In the genomic region with DNA sequence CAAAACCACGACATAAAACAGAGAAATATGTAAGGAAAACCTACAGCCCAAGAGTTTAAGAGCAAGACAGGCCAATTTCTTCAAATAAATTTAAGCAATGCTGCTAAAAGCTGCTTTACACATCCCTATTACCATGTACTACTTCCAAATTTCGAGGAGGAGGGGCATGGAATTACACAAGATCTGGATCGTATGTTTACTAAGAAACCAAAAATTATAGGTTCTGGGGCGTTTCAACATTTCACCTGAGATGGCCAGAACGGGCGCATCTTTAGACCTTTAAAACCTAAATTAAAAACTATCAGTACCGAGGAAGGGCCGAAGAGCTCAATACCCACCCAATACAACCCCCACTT, we compare ENCODE assay signal across 8 cellular contexts. TPM values are rescaled to one million over a fixed set of nuclear protein-coding genes. Genes with fewer than 3 reads are reported as not detected.
DNase-seq lines count a peak whose midpoint lies in the region; ATAC-seq and TF ChIP-seq lines count a peak whose summit lies in the region.

No MANE protein-coding gene starts in this region.

- H3K9me3 Mint-ChIP-seq in MCF 10A (ENCODE audit: unreplicated experiment) (no peaks in the 10 kb centered on the region), mesothelial cell of epicardium (no peaks in the 10 kb centered on the region)

- H3K27me3 ChIP-seq in right atrium auricular region: no peaks in the 10 kb centered on the region

- no peaks in the 10 kb centered on the region for H3K9me3 ChIP-seq in right atrium auricular region

- TSS peak; percentile 38 for BruUV-seq in MCF 10A (replicated peaks; lab: Mats Ljungman, UMichigan)

- CTCF ChIA-PET in MCF 10A (lab: Yijun Ruan, JAX): interaction anchor here (0.7 to 1.6 kb wide), 6 partner anchors 10 to 1441 kb away, joined by 3 to 5 read pairs (median 3); no protein-coding TSS in a partner anchor

- H3K36me3 Mint-ChIP-seq in MCF 10A (ENCODE audit: insufficient read depth, unreplicated experiment) (peaks cover 41% of the 10 kb centered on the region), mesothelial cell of epicardium (peaks cover 11% of the 10 kb centered on the region)

- peak overlapping the region; percentile 99 for H3K27ac Mint-ChIP-seq in MCF 10A (ENCODE audit: low read depth, unreplicated experiment)
- H3K27ac Mint-ChIP-seq in mesothelial cell of epicardium: peak overlapping the region; percentile 97

- intact Hi-C loops in left cardiac atrium (cut with DNase I) (no loop called here), MCF 10A (cut with micrococcal nuclease) (no loop called here), head of caudate nucleus (cut with DNase I) (loop anchor here (5.0 to 10.0 kb wide), 3 partner anchors 118 to 292 kb away; a partner anchor contains a TSS)

- no peak for TF ChIP-seq CTCF in right atrium auricular region (IDR thresholded peaks at IDR 0.05)
- no peak for TF ChIP-seq CTCF in MCF 10A (IDR thresholded peaks at IDR 0.05; ENCODE audit: unreplicated experiment)
- TF ChIP-seq CTCF in mesothelial cell of epicardium (IDR thresholded peaks at IDR 0.05; ENCODE audit: unreplicated experiment): no peak

- peaks cover 12% of the 10 kb centered on the region for H3K36me3 ChIP-seq in right atrium auricular region

- no peak for DNase-seq in right atrium auricular region (ENCODE audit: low spot score)
- no peak for DNase-seq in left cardiac atrium
- DNase-seq in MCF 10A (ENCODE audit: unreplicated experiment): peak; percentile 21
- DNase-seq in mesothelial cell of epicardium (ENCODE audit: low spot score in 2 of 2, unreplicated experiment in 2 of 2): no peak
- no peak for DNase-seq in NCI-H748 (lab: John Stamatoyannopoulos, UW; ENCODE audit: unreplicated experiment)
- DNase-seq in head of caudate nucleus: no peak

- H3K27ac ChIP-seq in right atrium auricular region: peak overlapping the region; percentile 93 to 99

- H3K4me3 ChIP-seq in right atrium auricular region: peak overlapping the region; percentile 65 to 84

- POLR2A ChIA-PET in MCF 10A (lab: Yijun Ruan, JAX): interaction anchor here (0.6 to 2.7 kb wide), 19 partner anchors 9 to 822 kb away, joined by 3 to 13 read pairs (median 5); a partner anchor contains a TSS

- H3K4me1 Mint-ChIP-seq in MCF 10A (ENCODE audit: insufficient read depth, unreplicated experiment) (peaks cover 24% of the 10 kb centered on the region), mesothelial cell of epicardium (peaks cover 41% of the 10 kb centered on the region)

- peaks cover 0 to 28% of the 10 kb centered on the region in 2 donors for H3K4me1 ChIP-seq in right atrium auricular region

- H3K4me3 Mint-ChIP-seq in MCF 10A (ENCODE audit: unreplicated experiment) (peak overlapping the region; percentile 99), mesothelial cell of epicardium (peak overlapping the region; percentile 89)

- H3K27me3 Mint-ChIP-seq in MCF 10A (ENCODE audit: insufficient read depth, unreplicated experiment) (no peaks in the 10 kb centered on the region), mesothelial cell of epicardium (ENCODE audit: low read depth) (no peaks in the 10 kb centered on the region)

- ATAC-seq in left cardiac atrium (no peak), GM19455 (IDR thresholded peaks at IDR 0.05; ENCODE audit: unreplicated experiment) (no peak), GM21529 (IDR thresholded peaks at IDR 0.05; ENCODE audit: unreplicated experiment) (no peak)

RNA-seq across cellular contexts. Expression of a gene that starts 0.7 kb away (rescaled TPM):
- total RNA-seq in right atrium auricular region (10 to 100 TPM; 22.3 to 29.2 TPM), left cardiac atrium (10 to 100 TPM; 28.5 to 29.1 TPM), MCF 10A (2022) (42.4 and 45.2 TPM in 2 replicates), mesothelial cell of epicardium (70.0 to 74.1 TPM (median 70.1 TPM) in 3 replicates)
